In genomic region chr3:38297053-38297452, GRCh38 we compare ENCODE assay signal across 7 cellular contexts. TPM values are rescaled to one million over a fixed set of nuclear protein-coding genes. Genes with fewer than 3 reads are reported as not detected.
"Had no signal": no experiment of that assay in that cellular context is flagged by ENCODE, and none has a peak within 500 bp of the region (broad histone marks: within the 10 kb centered on the region; RNA-seq: fewer than 3 reads in every experiment).

No MANE protein-coding gene starts in this region.

RNA-seq across cellular contexts. Expression of gene SLC22A14, which starts 15.0 kb away (rescaled TPM):
- total RNA-seq: neural crest cell, right atrium auricular region, sigmoid colon had no signal

RNA-seq across cellular contexts. Expression of gene SLC22A13, which starts 31.4 kb away (rescaled TPM):
- total RNA-seq: right atrium auricular region, skeletal muscle tissue had no signal
- polyA plus RNA-seq: neural cell, ovary, smooth muscle cell had no signal
